8 cellular contexts compared by ENCODE assay signal in the genomic region with DNA sequence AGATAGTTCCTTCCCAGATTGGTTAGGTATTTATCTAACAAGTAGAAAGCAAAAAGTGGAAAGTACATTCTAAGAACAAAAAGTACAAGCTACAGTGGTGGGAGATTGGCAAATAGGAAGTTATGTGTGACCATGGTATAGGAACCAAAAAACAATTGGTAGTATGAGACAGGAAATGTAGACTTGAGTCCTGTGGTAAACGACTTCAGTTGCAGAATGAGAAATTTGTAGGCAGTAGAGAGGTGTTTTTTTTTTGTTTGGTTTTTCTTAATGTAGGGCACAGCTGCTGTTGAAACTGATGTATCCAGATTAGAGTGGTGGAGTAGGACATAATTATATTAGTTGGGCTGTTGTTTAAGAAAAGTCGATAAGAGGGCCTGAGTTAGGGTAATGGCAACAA.
DNase-seq lines count a peak whose midpoint lies in the region; ATAC-seq and TF ChIP-seq lines count a peak whose summit lies in the region.

No MANE protein-coding gene starts in this region.

- 72 to 73% methylated on average over 2 of the region's 2 CpGs for WGBS in thyroid gland, 2 donors

- H3K27me3 ChIP-seq in A673 (replicated peaks; ENCODE audit: insufficient read depth, low read depth, low read length, poor library complexity) = no peaks in the 10 kb centered on the region
- no peaks in the 10 kb centered on the region for H3K27me3 ChIP-seq in thyroid gland

- peaks cover 23% of the 10 kb centered on the region for H3K36me3 ChIP-seq in A673 (ENCODE audit: insufficient read depth, low read length, poor library complexity, severe bottlenecking)
- H3K36me3 ChIP-seq in thyroid gland = no peaks in the 10 kb centered on the region

- no peak for TF ChIP-seq POLR2A in thyroid gland (IDR thresholded peaks at IDR 0.05)

- H3K27ac Mint-ChIP-seq in activated T-helper 17 cell treated with anti-CD3 and anti-CD28 coated beads, Interleukin-2, amount 50 U/mL, for 72 hours = peak overlapping the region; percentile 80

- peaks cover 15% of the 10 kb centered on the region for H3K4me1 Mint-ChIP-seq in activated T-helper 17 cell treated with anti-CD3 and anti-CD28 coated beads, Interleukin-2, amount 50 U/mL, for 72 hours

- peak overlapping the region; percentile 68 for H3K4me3 Mint-ChIP-seq in activated T-helper 17 cell treated with anti-CD3 and anti-CD28 coated beads, Interleukin-2, amount 50 U/mL, for 72 hours

- H3K36me3 Mint-ChIP-seq in activated T-helper 17 cell treated with anti-CD3 and anti-CD28 coated beads, Interleukin-2, amount 50 U/mL, for 72 hours (ENCODE audit: low read depth) = peaks cover 75% of the 10 kb centered on the region

- no peaks in the 10 kb centered on the region for H3K27me3 Mint-ChIP-seq in activated T-helper 17 cell treated with anti-CD3 and anti-CD28 coated beads, Interleukin-2, amount 50 U/mL, for 72 hours

- TF ChIP-seq CTCF in A673 (conservative IDR thresholded peaks at IDR 0.05; ENCODE audit: low read depth, low read length) (no peak), thyroid gland (IDR thresholded peaks at IDR 0.05) (no peak), RWPE1 (conservative IDR thresholded peaks at IDR 0.05; ENCODE audit: low read depth) (no peak)

- H3K9me3 ChIP-seq in A673 (ENCODE audit: low read depth, low read length, poor library complexity, severe bottlenecking) (no peaks in the 10 kb centered on the region), thyroid gland (no peaks in the 10 kb centered on the region)

- POLR2A ChIA-PET in A673 (lab: Charles Lee; ENCODE audit: low non-redundant PET) = no interaction called here
- POLR2A ChIA-PET in RWPE1 (lab: Yijun Ruan, JAX; ENCODE audit: low non-redundant PET) = no interaction called here

- ATAC-seq in HG03108 (IDR thresholded peaks at IDR 0.05; ENCODE audit: unreplicated experiment) = peak; percentile 100
- peak; percentile 97 for ATAC-seq in activated T-helper 17 cell treated with anti-CD3 and anti-CD28 coated beads, Interleukin-2, amount 50 U/mL, for 72 hours (replicated peaks)

- peaks cover 3% of the 10 kb centered on the region for H3K9me3 Mint-ChIP-seq in activated T-helper 17 cell treated with anti-CD3 and anti-CD28 coated beads, Interleukin-2, amount 50 U/mL, for 72 hours

- CTCF ChIA-PET in A673 (lab: Charles Lee) (no interaction called here), RWPE1 (lab: Yijun Ruan, JAX) (interaction anchor here (0.6 kb wide), 1 partner anchor 19 kb away, joined by 3 read pairs; no protein-coding TSS in a partner anchor)

- TSS peak; percentile 13 for BruUV-seq in A673 (replicated peaks; lab: Mats Ljungman, UMichigan)

- H3K4me1 ChIP-seq in A673 (ENCODE audit: insufficient read depth, low read length, poor library complexity, severe bottlenecking) (no peaks in the 10 kb centered on the region), thyroid gland (no peaks in the 10 kb centered on the region)

- no peak overlapping the region for H3K4me3 ChIP-seq in A673 (ENCODE audit: low read depth, low read length, poor library complexity, severe bottlenecking)
- H3K4me3 ChIP-seq in thyroid gland (replicated peaks in 1 of 3) = no peak overlapping the region

- H3K27ac ChIP-seq in A673 (ENCODE audit: low read depth, low read length, poor library complexity, severe bottlenecking) (no peak overlapping the region), thyroid gland (no peak overlapping the region), RWPE1 (no peak overlapping the region)

- intact Hi-C loops in A673 (cut with micrococcal nuclease; ENCODE audit: unreplicated experiment) = no loop called here
- intact Hi-C loops in thyroid gland (cut with DNase I) = no loop called here

- DNase-seq in A673 (ENCODE audit: low spot score) = no peak
- DNase-seq in GM19238 (ENCODE audit: insufficient read length, low spot score) = peak; percentile 5
- no peak for DNase-seq in NCI-H1105 (lab: John Stamatoyannopoulos, UW)
- no peak for DNase-seq in iPS-NIHi11 (ENCODE audit: low spot score)
- no peak for DNase-seq in thyroid gland
- DNase-seq in RWPE1 (ENCODE audit: low spot score) = no peak
